Comparison of ENCODE assay signal across 22 cellular contexts in the genomic region with DNA sequence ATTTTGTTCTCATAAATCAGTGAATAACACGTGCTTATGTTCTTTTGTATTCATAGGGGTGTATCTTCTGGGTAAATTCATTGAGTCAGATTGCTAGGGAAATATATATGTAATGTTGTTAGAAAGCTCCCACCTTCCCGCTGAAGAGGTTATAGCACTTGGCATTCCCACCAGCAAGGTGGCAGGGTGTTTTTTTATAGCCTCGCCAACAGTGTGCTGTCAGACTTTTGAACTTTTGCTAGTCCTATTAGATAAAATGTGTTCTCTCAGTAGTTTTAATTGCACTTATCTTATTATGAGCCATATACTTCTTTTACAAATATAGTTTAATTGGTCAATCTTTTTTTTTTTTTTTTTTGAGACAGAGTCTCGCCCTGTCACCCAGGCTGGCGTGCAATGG.
"Had no signal": no experiment of that assay in that cellular context is flagged by ENCODE, and none has a peak within 500 bp of the region (broad histone marks: within the 10 kb centered on the region; RNA-seq: fewer than 3 reads in every experiment).

No MANE protein-coding gene starts in this region.

- H3K9ac ChIP-seq: KMS-11 had no signal

- FAIRE-seq: HTR-8/SVneo, K562 had no signal

- H3K4me1 ChIP-seq: SJCRH30 had no signal

- H3K27ac Mint-ChIP-seq: IgD-negative memory B cell had no signal

- H3K4me3 ChIP-seq: K562, SJCRH30 had no signal

- H3K27ac ChIP-seq: HL-60, KMS-11, SJCRH30 had no signal

- H3K4me3 Mint-ChIP-seq: IgD-negative memory B cell had no signal

- H3K27me3 ChIP-seq: SJCRH30 had no signal

- H3K9me3 ChIP-seq: SJCRH30 had no signal

- DNase-seq: Kasumi-1, MM.1S, NCI-H1092 treated with DMSO at 0.1 percent for 48 hours, NCI-H1436, NCI-H187, NCI-H2029, NCI-H2081 treated with DMSO at 0.1 percent for 48 hours, NCI-H2171, NCI-H226, NCI-H446, NCI-H510A, NCI-H524 treated with DMSO at 0.1 percent for 48 hours, NCI-H69, NCI-H774, RPMI8226, SHP77, SJCRH30 had no signal

- H3K36me3 ChIP-seq: SJCRH30 had no signal

- ATAC-seq: K562 had no signal

- H3K9me3 Mint-ChIP-seq: IgD-negative memory B cell had no signal

- H3K27me3 Mint-ChIP-seq: IgD-negative memory B cell had no signal
